ENCODE assay signal across 8 cellular contexts in the genomic region with DNA sequence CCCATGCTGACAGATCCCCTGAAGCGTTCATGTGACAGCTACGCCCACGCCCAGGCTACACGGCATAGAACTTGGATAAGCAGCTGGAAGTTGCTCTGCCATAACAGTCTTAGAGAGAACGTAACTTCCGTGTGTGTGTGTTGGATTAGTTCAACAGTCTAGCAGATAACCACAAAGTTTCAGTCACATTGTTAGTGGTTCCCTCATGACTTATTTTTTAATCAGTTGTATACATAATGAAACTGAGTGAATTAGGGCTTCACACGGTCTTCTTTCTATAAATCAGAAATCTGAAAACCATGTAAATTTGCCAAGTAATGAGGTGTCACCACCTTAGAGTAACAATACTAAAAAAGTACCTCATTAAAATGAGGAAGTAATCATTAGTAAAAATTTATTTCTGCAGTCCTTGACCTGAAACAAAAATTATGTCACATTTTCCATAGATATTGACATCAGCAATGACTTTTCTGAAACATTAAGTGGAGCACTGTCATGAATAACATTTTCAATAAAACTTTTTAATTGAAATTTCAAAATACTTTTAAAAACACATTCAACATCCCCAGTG. TPM values are rescaled to one million over a fixed set of nuclear protein-coding genes. Genes with fewer than 3 reads are reported as not detected.
A peak's percentile ranks its signal among the peaks of the same experiment; 100 is the strongest.
DNase-seq lines count a peak whose midpoint lies in the region; ATAC-seq and TF ChIP-seq lines count a peak whose summit lies in the region.

No MANE protein-coding gene starts in this region.

- no peak overlapping the region for H3K4me3 ChIP-seq in foreskin fibroblast (ENCODE audit: low read depth in 1 of 2, low read length in 2 of 2)

- TF ChIP-seq CTCF in GM13976 (IDR thresholded peaks at IDR 0.05; ENCODE audit: borderline replicate concordance, control extremely low read depth, extremely low read depth, insufficient read depth, missing control alignments) (no peak), foreskin fibroblast (IDR thresholded peaks at IDR 0.05; ENCODE audit: low read depth, low read length) (no peak)

- peak; percentile 23 for DNase-seq in GM13976 (ENCODE audit: low spot score)
- DNase-seq in erythroblast (lab: John Stamatoyannopoulos, UW): peak; percentile 14 to 26
- DNase-seq in dermis blood vessel endothelial cell: no peak
- no peak for DNase-seq in kidney glomerular epithelial cell (lab: John Stamatoyannopoulos, UW)
- no peak for DNase-seq in activated naive CD4-positive, alpha-beta T cell (lab: John Stamatoyannopoulos, UW)
- DNase-seq in foreskin fibroblast: no peak

- in situ Hi-C loops in GM13976 (cut with MboI; ENCODE audit: low sequenced_read_pairs, unreplicated experiment): no loop called here

- ATAC-seq in GM21390 (IDR thresholded peaks at IDR 0.05; ENCODE audit: unreplicated experiment) (peak; percentile 83), HG03469 (IDR thresholded peaks at IDR 0.05; ENCODE audit: unreplicated experiment) (peak; percentile 88)

- no peak for TF ChIP-seq POLR2A in erythroblast (IDR thresholded peaks at IDR 0.05; ENCODE audit: low read length)

RNA-seq across cellular contexts. Expression of gene MACC1, which starts 21.7 kb away (rescaled TPM):
- total RNA-seq in dermis blood vessel endothelial cell: under 0.01 and 0.17 TPM in 2 replicates

Comparison
In these comparisons a context has a peak if more than half of its experiments do, and no peak if none do; other contexts are left out.
1. DNase-seq: peak in GM13976 (single experiment) and erythroblast (2 of 2); none in dermis blood vessel endothelial cell (single experiment), kidney glomerular epithelial cell (single experiment), activated naive CD4-positive, alpha-beta T cell (0 of 4) and foreskin fibroblast (0 of 2).